23 cellular contexts compared by ENCODE assay signal in the genomic region with DNA sequence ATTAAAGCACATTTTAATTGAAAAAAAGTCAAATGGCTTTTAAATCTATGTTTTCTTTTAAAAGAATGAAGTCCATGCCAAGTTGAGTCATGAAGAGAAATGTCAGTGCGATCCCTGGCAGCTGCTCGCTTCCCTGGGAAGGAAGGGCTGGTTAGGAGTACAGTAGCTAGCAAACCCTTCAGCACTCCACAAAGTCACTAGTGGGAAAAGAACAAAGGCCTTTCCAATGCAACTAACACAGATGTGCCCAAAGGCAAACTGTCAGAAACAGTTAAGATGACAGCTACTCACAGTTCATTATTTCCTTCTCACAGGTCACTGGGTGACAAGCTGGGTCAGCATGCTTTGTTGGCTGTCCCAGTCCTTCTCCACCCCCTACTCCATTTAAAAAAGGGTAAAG.
DNase-seq lines count a peak whose midpoint lies in the region; ATAC-seq, FAIRE-seq and TF ChIP-seq lines count a peak whose summit lies in the region.
"Had no signal": no experiment of that assay in that cellular context is flagged by ENCODE, and none has a peak within 500 bp of the region (broad histone marks: within the 10 kb centered on the region; RNA-seq: fewer than 3 reads in every experiment).

No MANE protein-coding gene starts in this region.

- TF ChIP-seq EP300 in A549 (IDR thresholded peaks at IDR 0.05) = no peak

- no peaks in the 10 kb centered on the region for H3K36me3 ChIP-seq in GM23248 (ENCODE audit: low read depth)
- H3K36me3 ChIP-seq: tibial artery had no signal

- H3K9me2 ChIP-seq in GM23248 (ENCODE audit: insufficient read depth) = no peaks in the 10 kb centered on the region

- H3K27me3 ChIP-seq in GM23248 (replicated peaks; ENCODE audit: insufficient read depth) = no peaks in the 10 kb centered on the region
- H3K27me3 ChIP-seq: tibial artery had no signal

- no peak for FAIRE-seq in A549 (lab: Jason Lieb, UNC)
- FAIRE-seq: colon, K562 had no signal

- POLR2A ChIA-PET in A549 (lab: Yijun Ruan, JAX) = no interaction called here

- no peaks in the 10 kb centered on the region for H3K79me2 ChIP-seq in GM23248 (ENCODE audit: insufficient read depth)

- H3F3A ChIP-seq in GM23248 (ENCODE audit: insufficient read depth) = no peaks in the 10 kb centered on the region

- H2AFZ ChIP-seq in GM23248 = no peak overlapping the region
- H2AFZ ChIP-seq: GM23338 had no signal

- no peak overlapping the region for H3K9ac ChIP-seq in GM23248

- H3K4me3 ChIP-seq in A549 = no peak overlapping the region
- no peak overlapping the region for H3K4me3 ChIP-seq in GM23248
- H3K4me3 ChIP-seq in astrocyte of the spinal cord (ENCODE audit: low read depth, low read length) = no peak overlapping the region
- H3K4me3 ChIP-seq: GM23338, K562, tibial artery had no signal

- H4K20me1 ChIP-seq in GM23248 (ENCODE audit: insufficient read depth) = no peaks in the 10 kb centered on the region

- ATAC-seq in A549 = peak in 1 of 2 experiments; percentile 56; a peak in 3 of 6 replicates
- ATAC-seq: activated naive CD4-positive, alpha-beta T cell treated with anti-CD3 and anti-CD28 coated beads, Interleukin-2, amount 50 U/mL, for 72 hours; activated T-cell treated with anti-CD3 and anti-CD28 coated beads, Interleukin-2, amount 50 U/mL, for 72 hours; GM23338; K562; PC-3; sciatic nerve; stimulated activated effector memory CD8-positive, alpha-beta T cell treated with anti-CD3 and anti-CD28 coated beads, Interleukin-12 subunit alpha, Interleukin-12 subunit beta, amount 100 ng/mL, for 72 hours; T-cell had no signal

- H3K4me1 ChIP-seq in A549 (peaks cover 29% of the 10 kb centered on the region; the same call in 2 of the 3 replicates), GM23248 (ENCODE audit: insufficient read depth) (0 out of 2 replicates have a peak, but pooled peaks cover 3% of the 10 kb centered on the region)
- H3K4me1 ChIP-seq: tibial artery had no signal

- no peaks in the 10 kb centered on the region for H3K9me3 ChIP-seq in A549
- H3K9me3 ChIP-seq in GM23248 (ENCODE audit: low read depth) = no peaks in the 10 kb centered on the region
- H3K9me3 ChIP-seq: tibial artery had no signal

- 0 out of 6 replicates have a peak overlapping the region, but pooled peaks of 1 of the 2 experiments have one; percentile 31 for H3K27ac ChIP-seq in A549
- H3K27ac ChIP-seq in GM23248 = no peak overlapping the region
- H3K27ac ChIP-seq: tibial artery had no signal

- CTCF ChIA-PET in A549 (lab: Yijun Ruan, JAX) = no interaction called here

- H3K4me2 ChIP-seq in A549 (peak overlapping the region; percentile 27), GM23248 (ENCODE audit: unreplicated experiment) (no peak overlapping the region)
- H3K4me2 ChIP-seq: GM23338 had no signal

- in situ Hi-C loops in GM23248 (cut with MboI) (no loop called here), astrocyte of the spinal cord (cut with HindIII; ENCODE audit: low sequenced_read_pairs) (no loop called here), KBM-7 (cut with MboI; ENCODE audit: low pct_unique_long_range_greater_than_20kb, low sequenced_read_pairs) (no loop called here)

- DNase-seq in A549 (ENCODE audit: low read depth in 1 of 2, low spot score in 1 of 2) (peak in 1 of 2 experiments; percentile 19), GM23248 (peak; percentile 55), astrocyte of the spinal cord (ENCODE audit: low read depth, low spot score) (peak; percentile 28), kidney glomerular epithelial cell (lab: John Stamatoyannopoulos, UW) (peak; percentile 5), Kasumi-1 (lab: John Stamatoyannopoulos, UW) (no peak), NCI-H526 treated with DMSO at 0.1 percent for 48 hours (lab: John Stamatoyannopoulos, UW) (no peak), KBM-7 (no peak), NCI-H1048 (lab: John Stamatoyannopoulos, UW) (no peak)
- DNase-seq: activated T-cell treated with anti-CD3 and anti-CD28 coated beads, Interleukin-2, amount 50 U/mL, for 72 hours; CD4-positive, CD25-positive, alpha-beta regulatory T cell; DMS153; immature natural killer cell; mammary epithelial cell; NCI-H748 treated with DMSO at 0.1 percent for 48 hours; PC-3; T-cell; tibial artery had no signal

- TF ChIP-seq RAD21 in A549 (conservative IDR thresholded peaks at IDR 0.05 in 1 of 2, IDR thresholded peaks at IDR 0.05 in 1 of 2) = no peak

- no peak for TF ChIP-seq POLR2A in A549 (IDR thresholded peaks at IDR 0.05; ENCODE audit: low read length)

- TF ChIP-seq CTCF in A549 (IDR thresholded peaks at IDR 0.05) (no peak), astrocyte of the spinal cord (IDR thresholded peaks at IDR 0.05; ENCODE audit: low read depth, low read length) (no peak)

- WGBS in A549 (ENCODE audit: missing lambda C conversion rate) = 15% methylated on average over 2 of the region's 2 CpGs
- 6 to 7% methylated on average over 2 of the region's 2 CpGs for WGBS in GM23248 (ENCODE audit: low coverage in 1 of 2, low lambda C conversion rate in 2 of 2, missing lambda C conversion rate in 2 of 2), 2 experiments

TF ChIP-seq in A549, 52 proteins besides CTCF, POLR2A, EP300 and RAD21:
- TF ChIP-seq TP53 (CRISPR knock-in tag; IDR thresholded peaks at IDR 0.05) (no peak), CBX8 (IDR thresholded peaks at IDR 0.05) (no peak), HOXB13 (CRISPR knock-in tag; IDR thresholded peaks at IDR 0.05; ENCODE audit: low read depth) (no peak), SREBF2 (IDR thresholded peaks at IDR 0.05) (no peak), CBX2 (IDR thresholded peaks at IDR 0.05; ENCODE audit: borderline replicate concordance, low read depth) (no peak), KDM1A (IDR thresholded peaks at IDR 0.05; ENCODE audit: low read depth) (no peak), TFCP2L1 (CRISPR knock-in tag; IDR thresholded peaks at IDR 0.05) (no peak)
- TF ChIP-seq, protein P1, sequence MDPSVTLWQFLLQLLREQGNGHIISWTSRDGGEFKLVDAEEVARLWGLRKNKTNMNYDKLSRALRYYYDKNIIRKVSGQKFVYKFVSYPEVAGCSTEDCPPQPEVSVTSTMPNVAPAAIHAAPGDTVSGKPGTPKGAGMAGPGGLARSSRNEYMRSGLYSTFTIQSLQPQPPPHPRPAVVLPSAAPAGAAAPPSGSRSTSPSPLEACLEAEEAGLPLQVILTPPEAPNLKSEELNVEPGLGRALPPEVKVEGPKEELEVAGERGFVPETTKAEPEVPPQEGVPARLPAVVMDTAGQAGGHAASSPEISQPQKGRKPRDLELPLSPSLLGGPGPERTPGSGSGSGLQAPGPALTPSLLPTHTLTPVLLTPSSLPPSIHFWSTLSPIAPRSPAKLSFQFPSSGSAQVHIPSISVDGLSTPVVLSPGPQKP (IDR thresholded peaks at IDR 0.05; ENCODE audit: low read depth, low read length) = no peak
- TF ChIP-seq, protein P2, sequence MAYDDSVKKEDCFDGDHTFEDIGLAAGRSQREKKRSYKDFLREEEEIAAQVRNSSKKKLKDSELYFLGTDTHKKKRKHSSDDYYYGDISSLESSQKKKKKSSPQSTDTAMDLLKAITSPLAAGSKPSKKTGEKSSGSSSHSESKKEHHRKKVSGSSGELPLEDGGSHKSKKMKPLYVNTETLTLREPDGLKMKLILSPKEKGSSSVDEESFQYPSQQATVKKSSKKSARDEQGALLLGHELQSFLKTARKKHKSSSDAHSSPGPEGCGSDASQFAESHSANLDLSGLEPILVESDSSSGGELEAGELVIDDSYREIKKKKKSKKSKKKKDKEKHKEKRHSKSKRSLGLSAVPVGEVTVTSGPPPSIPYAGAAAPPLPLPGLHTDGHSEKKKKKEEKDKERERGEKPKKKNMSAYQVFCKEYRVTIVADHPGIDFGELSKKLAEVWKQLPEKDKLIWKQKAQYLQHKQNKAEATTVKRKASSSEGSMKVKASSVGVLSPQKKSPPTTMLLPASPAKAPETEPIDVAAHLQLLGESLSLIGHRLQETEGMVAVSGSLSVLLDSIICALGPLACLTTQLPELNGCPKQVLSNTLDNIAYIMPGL (CRISPR knock-in tag; IDR thresholded peaks at IDR 0.05; ENCODE audit: borderline replicate concordance) = no peak

Comparison
In these comparisons a context has a peak if more than half of its experiments do, and no peak if none do; other contexts are left out.
1. DNase-seq: peak in GM23248 (single experiment), astrocyte of the spinal cord (single experiment) and kidney glomerular epithelial cell (single experiment); none in Kasumi-1 (0 of 2), NCI-H526 treated with DMSO at 0.1 percent for 48 hours (single experiment), KBM-7 (single experiment) and NCI-H1048 (single experiment).